In genomic region chr3:194447657-194448056, GRCh38 we compare ENCODE assay signal across 21 cellular contexts. TPM values are rescaled to one million over a fixed set of nuclear protein-coding genes. Genes with fewer than 3 reads are reported as not detected.
DNase-seq lines count a peak whose midpoint lies in the region; ATAC-seq and TF ChIP-seq lines count a peak whose summit lies in the region.
"Had no signal": no experiment of that assay in that cellular context is flagged by ENCODE, and none has a peak within 500 bp of the region (broad histone marks: within the 10 kb centered on the region; RNA-seq: fewer than 3 reads in every experiment).

No MANE protein-coding gene starts in this region.

- intact Hi-C loops in stomach (cut with DNase I; ENCODE audit: low total_unique reads) (no loop called here), natural killer cell (cut with micrococcal nuclease) (no loop called here)

- H3K27ac Mint-ChIP-seq in CD4-positive, CD25-positive, alpha-beta regulatory T cell = no peak overlapping the region
- no peak overlapping the region for H3K27ac Mint-ChIP-seq in natural killer cell
- H3K27ac Mint-ChIP-seq: B cell had no signal

- peaks cover 7% of the 10 kb centered on the region for H3K4me1 ChIP-seq in CD4-positive, CD25-positive, alpha-beta regulatory T cell (ENCODE audit: control insufficient read depth, insufficient read depth, low read length, poor library complexity, severe bottlenecking)
- H3K4me1 ChIP-seq in HEK293 (ENCODE audit: control insufficient read depth, insufficient read depth, low read length) (no peaks in the 10 kb centered on the region), stomach (peaks cover 0 to 21% (median 10%) of the 10 kb centered on the region in 4 donors)
- H3K4me1 ChIP-seq: A549 had no signal

- peaks cover 78% of the 10 kb centered on the region for H3K36me3 ChIP-seq in CD4-positive, CD25-positive, alpha-beta regulatory T cell (ENCODE audit: control insufficient read depth, insufficient read depth, low read length)
- peaks cover 29 to 85% of the 10 kb centered on the region in 2 experiments for H3K36me3 ChIP-seq in HEK293 (ENCODE audit: control insufficient read depth in 2 of 2, insufficient read depth in 1 of 2, low read length in 2 of 2)
- H3K36me3 ChIP-seq in stomach = peaks cover 45 to 92% (median 83%) of the 10 kb centered on the region in 4 donors

- no peak overlapping the region for H3K4me3 ChIP-seq in CD4-positive, CD25-positive, alpha-beta regulatory T cell (ENCODE audit: low read depth, low read length)
- H3K4me3 ChIP-seq in HEK293 (ENCODE audit: low read depth, low read length) = no peak overlapping the region
- no peak overlapping the region for H3K4me3 ChIP-seq in stomach
- H3K4me3 ChIP-seq: A549; BLaER1 treated with 17β-estradiol and CSF1 and Interleukin-3, amounts not matched to agents 10 nM and 100 nM; GM12878 had no signal

- POLR2A ChIA-PET in HEK293 (lab: Yijun Ruan, JAX) = interaction anchor here (0.7 kb wide), 1 partner anchor 760 kb away, joined by 5 read pairs; no protein-coding TSS in a partner anchor

- no peaks in the 10 kb centered on the region for H3K27me3 Mint-ChIP-seq in CD4-positive, CD25-positive, alpha-beta regulatory T cell
- H3K27me3 Mint-ChIP-seq in natural killer cell (ENCODE audit: low read depth in 2 of 2) = no peaks in the 10 kb centered on the region
- H3K27me3 Mint-ChIP-seq: B cell; CD4-positive, alpha-beta memory T cell; CD8-positive, alpha-beta memory T cell had no signal

- H3K27ac ChIP-seq in CD4-positive, CD25-positive, alpha-beta regulatory T cell (ENCODE audit: insufficient read depth, low read length, poor library complexity, severe bottlenecking) = peak overlapping the region; percentile 36
- no peak overlapping the region for H3K27ac ChIP-seq in HEK293 (ENCODE audit: extremely low read depth, low read depth, low read length)
- peak overlapping the region in 3 of 5 donors; percentile 15 to 54 (median 52) for H3K27ac ChIP-seq in stomach
- H3K27ac ChIP-seq: 22Rv1; A549; BLaER1 treated with 17β-estradiol and CSF1 and Interleukin-3, amounts not matched to agents 10 nM and 100 nM; C4-2B had no signal

- no peak for TF ChIP-seq POLR2A in stomach (IDR thresholded peaks at IDR 0.05)

- DNase-seq in DMS53 (lab: John Stamatoyannopoulos, UW) (peak; percentile 19), DMS53 treated with DMSO at 0.1 percent for 48 hours (lab: John Stamatoyannopoulos, UW; ENCODE audit: unreplicated experiment) (no peak), stomach (no peak), natural killer cell (no peak), EL (no peak)
- no peak for DNase-seq in CD4-positive, CD25-positive, alpha-beta regulatory T cell
- DNase-seq: AML-193; CD4-positive, alpha-beta memory T cell; CD8-positive, alpha-beta memory T cell; COR-L47; DMS79 treated with DMSO at 0.1 percent for 48 hours; GDM1 had no signal

- 35 to 86% (median 70%) methylated on average over 1 of the region's 1 CpG for WGBS in stomach, 5 donors

- H3K4me1 Mint-ChIP-seq in CD4-positive, CD25-positive, alpha-beta regulatory T cell = peaks cover 4 to 14% (median 10%) of the 10 kb centered on the region in 4 donors
- no peaks in the 10 kb centered on the region for H3K4me1 Mint-ChIP-seq in natural killer cell

- H3K36me3 Mint-ChIP-seq in CD4-positive, CD25-positive, alpha-beta regulatory T cell = peaks cover 39% of the 10 kb centered on the region
- peaks cover 11% of the 10 kb centered on the region for H3K36me3 Mint-ChIP-seq in natural killer cell

- ATAC-seq in CD4-positive, CD25-positive, alpha-beta regulatory T cell (ENCODE audit: low read depth in 2 of 2) = no peak
- ATAC-seq in natural killer cell = no peak
- ATAC-seq: A549, GM12878 had no signal

- no peaks in the 10 kb centered on the region for H3K9me3 ChIP-seq in CD4-positive, CD25-positive, alpha-beta regulatory T cell (ENCODE audit: control insufficient read depth in 2 of 2, low read length in 2 of 2)
- no peaks in the 10 kb centered on the region for H3K9me3 ChIP-seq in HEK293 (ENCODE audit: control insufficient read depth, insufficient read depth, low read depth, low read length)
- H3K9me3 ChIP-seq in stomach = no peaks in the 10 kb centered on the region
- H3K9me3 ChIP-seq: A549; BLaER1 treated with 17β-estradiol and CSF1 and Interleukin-3, amounts not matched to agents 10 nM and 100 nM had no signal

- no peaks in the 10 kb centered on the region for H3K9me3 Mint-ChIP-seq in CD4-positive, CD25-positive, alpha-beta regulatory T cell
- no peaks in the 10 kb centered on the region for H3K9me3 Mint-ChIP-seq in natural killer cell
- H3K9me3 Mint-ChIP-seq: CD4-positive, alpha-beta memory T cell; CD8-positive, alpha-beta memory T cell had no signal

- TF ChIP-seq EP300 in stomach (IDR thresholded peaks at IDR 0.05) = no peak

- TF ChIP-seq CTCF in HEK293 (tag by site-specific recombination; IDR thresholded peaks at IDR 0.05) (no peak), stomach (IDR thresholded peaks at IDR 0.05) (no peak), natural killer cell (IDR thresholded peaks at IDR 0.05) (no peak)

- no peak overlapping the region for H3K4me3 Mint-ChIP-seq in CD4-positive, CD25-positive, alpha-beta regulatory T cell
- no peak overlapping the region for H3K4me3 Mint-ChIP-seq in natural killer cell
- H3K4me3 Mint-ChIP-seq: B cell; CD4-positive, alpha-beta memory T cell; CD8-positive, alpha-beta memory T cell had no signal

- CTCF ChIA-PET in HEK293 (lab: Yijun Ruan, JAX) = interaction anchor here (0.6 to 1.5 kb wide), 3 partner anchors 9 to 146 kb away, joined by 4 to 5 read pairs (median 4); no protein-coding TSS in a partner anchor

- H3K27me3 ChIP-seq in CD4-positive, CD25-positive, alpha-beta regulatory T cell (ENCODE audit: control insufficient read depth, insufficient read depth, low read length) = no peaks in the 10 kb centered on the region
- H3K27me3 ChIP-seq in stomach = no peaks in the 10 kb centered on the region
- H3K27me3 ChIP-seq: BLaER1 treated with 17β-estradiol and CSF1 and Interleukin-3, amounts not matched to agents 10 nM and 100 nM had no signal

TF ChIP-seq in HEK293, 187 proteins besides CTCF, POLR2A, EP300 and RAD21:
- TF ChIP-seq ZNF664 (tag by site-specific recombination; IDR thresholded peaks at IDR 0.05) (peak; percentile 94), ZNF404 (tag by site-specific recombination; IDR thresholded peaks at IDR 0.05) (no peak)

RNA-seq across cellular contexts. Expression of gene ATP13A3, which starts 39.1 kb away (rescaled TPM):
- total RNA-seq in CD4-positive, CD25-positive, alpha-beta regulatory T cell = 114 TPM
- 10 to 100 TPM in 3 of 4 donors, 1 to 10 TPM in 1; 8.6 to 17.5 (median 13.3) TPM for polyA plus RNA-seq in CD4-positive, CD25-positive, alpha-beta regulatory T cell
- total RNA-seq in stomach = 100 to 1,000 TPM in 1 of 5 donors, 10 to 100 TPM in 4; 15.4 to 332 (median 33.0) TPM
- 10 to 100 TPM; 11.2 to 11.9 (median 11.6) TPM for polyA plus RNA-seq in stomach
- total RNA-seq in natural killer cell = 10 to 100 TPM; 62.9 to 79.2 (median 64.2) TPM

RNA-seq across cellular contexts. Expression of gene GP5, which starts 48.6 kb away (rescaled TPM):
- 1.4 TPM for total RNA-seq in CD4-positive, CD25-positive, alpha-beta regulatory T cell
- 1 to 10 TPM in 2 of 4 donors, under 1 TPM in 2; 0.41 to 2.7 (median 1.2) TPM for polyA plus RNA-seq in CD4-positive, CD25-positive, alpha-beta regulatory T cell
- total RNA-seq in stomach = under 1 TPM in 1 of 5 donors, not detected in 4; 0.18 TPM
- polyA plus RNA-seq in stomach = not detected
- under 1 TPM; 0.63 to 0.88 (median 0.80) TPM for total RNA-seq in natural killer cell
- total RNA-seq: G401, GM12878 had no signal
- polyA plus RNA-seq: A549, BJ, GM12878 had no signal
